Comparison of ENCODE assay signal across 9 cellular contexts in genomic region chr18:61582205-61582710, GRCh38.
A peak's percentile ranks its signal among the peaks of the same experiment; 100 is the strongest.
DNase-seq lines count a peak whose midpoint lies in the region; ATAC-seq and TF ChIP-seq lines count a peak whose summit lies in the region.
"Had no signal": no experiment of that assay in that cellular context is flagged by ENCODE, and none has a peak within 500 bp of the region (broad histone marks: within the 10 kb centered on the region; RNA-seq: fewer than 3 reads in every experiment).

No MANE protein-coding gene starts in this region.

- intact Hi-C loops in esophagus muscularis mucosa (cut with DNase I) = loop anchor here (5.0 to 10.0 kb wide), 2 partner anchors 320 to 553 kb away; no protein-coding TSS in a partner anchor

- H3K79me2 ChIP-seq in neural cell (replicated peaks; ENCODE audit: insufficient read depth, low read length) = no peaks in the 10 kb centered on the region

- H2AFZ ChIP-seq in neural cell (ENCODE audit: low read depth, low read length) = no peak overlapping the region

- H3K4me2 ChIP-seq in neural cell (ENCODE audit: low read length) = no peak overlapping the region

- no peaks in the 10 kb centered on the region for H4K20me1 ChIP-seq in neural cell (ENCODE audit: insufficient read depth)

- no peak overlapping the region for H3K9ac ChIP-seq in neural cell (ENCODE audit: low read length)

- ATAC-seq in GM18519 (IDR thresholded peaks at IDR 0.05; ENCODE audit: low FRiP score, unreplicated experiment) = no peak
- ATAC-seq in activated CD4-positive, CD25-positive, alpha-beta regulatory T cell treated with anti-CD3 and anti-CD28 coated beads, Interleukin-2, amount 50 U/mL, for 24 hours = no peak

- no peak for TF ChIP-seq POLR2A in esophagus muscularis mucosa (IDR thresholded peaks at IDR 0.05; ENCODE audit: low read depth)

- peak overlapping the region; percentile 38 to 62 (median 54) for H3K27ac ChIP-seq in esophagus muscularis mucosa (replicated peaks in 1 of 4)
- no peak overlapping the region for H3K27ac ChIP-seq in neural cell (ENCODE audit: low read length)
- H3K27ac ChIP-seq: epithelial cell of prostate had no signal

- H3K9me2 ChIP-seq in neural cell (ENCODE audit: insufficient read depth, low read length) = no peaks in the 10 kb centered on the region

- no peak for TF ChIP-seq RAD21 in neural cell (conservative IDR thresholded peaks at IDR 0.05)

- H3K4me3 ChIP-seq in AG09309 (ENCODE audit: control insufficient read depth, low read depth, low read length) = peak overlapping the region; percentile 40
- H3K4me3 ChIP-seq in MG63 = peak overlapping the region; percentile 40
- peak overlapping the region; percentile 38 to 56 (median 44) for H3K4me3 ChIP-seq in esophagus muscularis mucosa
- H3K4me3 ChIP-seq in neural cell (ENCODE audit: low read length) = peak overlapping the region; percentile 49

- TF ChIP-seq EP300 in esophagus muscularis mucosa (IDR thresholded peaks at IDR 0.05) = no peak
- no peak for TF ChIP-seq EP300 in neural cell (conservative IDR thresholded peaks at IDR 0.05; ENCODE audit: poor library complexity, severe bottlenecking)

- H3K9me3 ChIP-seq in MG63 (no peaks in the 10 kb centered on the region; the same call in 1 of the 2 replicates), esophagus muscularis mucosa (no peaks in the 10 kb centered on the region), neural cell (ENCODE audit: low read length) (no peaks in the 10 kb centered on the region)

- DNase-seq in AG09309 (ENCODE audit: low read depth) (no peak), MG63 (no peak), esophagus muscularis mucosa (ENCODE audit: extremely low spot score) (no peak), kidney tubule cell (ENCODE audit: low spot score) (no peak), amniotic stem cell (lab: John Stamatoyannopoulos, UW) (no peak)

- no peaks in the 10 kb centered on the region for H3F3A ChIP-seq in neural cell (ENCODE audit: insufficient read depth, low read length, poor library complexity, severe bottlenecking)

- peaks cover 8 to 15% (median 13%) of the 10 kb centered on the region in 4 donors for H3K4me1 ChIP-seq in esophagus muscularis mucosa

- TF ChIP-seq CTCF in AG09309 (IDR thresholded peaks at IDR 0.05; ENCODE audit: control insufficient read depth, insufficient read depth, low read depth, low read length, missing control alignments) (no peak), esophagus muscularis mucosa (IDR thresholded peaks at IDR 0.05) (peak in 1 of 3 experiments; percentile 20), neural cell (IDR thresholded peaks at IDR 0.05; ENCODE audit: poor library complexity, severe bottlenecking) (no peak)

- H3K27me3 ChIP-seq in MG63 (no peaks in the 10 kb centered on the region), esophagus muscularis mucosa (peaks cover 0 to 10% (median 0%) of the 10 kb centered on the region in 4 donors), neural cell (ENCODE audit: insufficient read depth, low read depth, low read length) (peaks cover 12% of the 10 kb centered on the region)

- H3K36me3 ChIP-seq in MG63 (no peaks in the 10 kb centered on the region), esophagus muscularis mucosa (no peaks in the 10 kb centered on the region), neural cell (ENCODE audit: insufficient read depth, low read length) (no peaks in the 10 kb centered on the region)

- 18% methylated on average over 11 of the region's 15 CpGs for WGBS in esophagus muscularis mucosa

TF ChIP-seq in neural cell, 6 proteins besides CTCF, POLR2A, EP300 and RAD21:
- TF ChIP-seq TAF1 (IDR thresholded peaks at IDR 0.05; ENCODE audit: low read depth) (no peak), MXI1 (conservative IDR thresholded peaks at IDR 0.05; ENCODE audit: poor library complexity, severe bottlenecking) (peak; percentile 0), SMC3 (conservative IDR thresholded peaks at IDR 0.05; ENCODE audit: poor library complexity) (peak; percentile 64), REST (IDR thresholded peaks at IDR 0.05; ENCODE audit: borderline replicate concordance) (no peak)
TF ChIP-seq in neural cell: peak in this region for 2.
